Comparison of ENCODE assay signal across 15 cellular contexts in genomic region chr4:7632341-7632740, GRCh38.
"Had no signal": no experiment of that assay in that cellular context is flagged by ENCODE, and none has a peak within 500 bp of the region (broad histone marks: within the 10 kb centered on the region; RNA-seq: fewer than 3 reads in every experiment).

No MANE protein-coding gene starts in this region.

- ATAC-seq: stimulated activated memory B cell treated with anti-CD40 and anti-IgM and Interleukin-4, amounts not matched to agents 10 μg/mL and 1 μg/mL and 100 μg/mL, for 72 hours; WTC11 had no signal

- H3K27me3 ChIP-seq: brain microvascular endothelial cell, tibial nerve had no signal

- H3K9me3 Mint-ChIP-seq: activated naive CD4-positive, alpha-beta T cell treated with anti-CD3 and anti-CD28 coated beads, Interleukin-2, amount 50 U/mL, for 24 hours; central memory CD8-positive, alpha-beta T cell had no signal

- H3K9me3 ChIP-seq: sigmoid colon, suprapubic skin had no signal

- H3K4me3 Mint-ChIP-seq: activated naive CD4-positive, alpha-beta T cell treated with anti-CD3 and anti-CD28 coated beads, Interleukin-2, amount 50 U/mL, for 24 hours; central memory CD8-positive, alpha-beta T cell; memory B cell; stimulated activated memory B cell treated with anti-CD40 and anti-IgM and Interleukin-4, amounts not matched to agents 10 μg/mL and 1 μg/mL and 100 μg/mL, for 72 hours; WTC11 had no signal

- H3K36me3 Mint-ChIP-seq: activated naive CD4-positive, alpha-beta T cell treated with anti-CD3 and anti-CD28 coated beads, Interleukin-2, amount 50 U/mL, for 24 hours; stimulated activated memory B cell treated with anti-CD40 and anti-IgM and Interleukin-4, amounts not matched to agents 10 μg/mL and 1 μg/mL and 100 μg/mL, for 72 hours had no signal

- H3K4me1 Mint-ChIP-seq: memory B cell; stimulated activated memory B cell treated with anti-CD40 and anti-IgM and Interleukin-4, amounts not matched to agents 10 μg/mL and 1 μg/mL and 100 μg/mL, for 72 hours had no signal

- H3K4me3 ChIP-seq: sigmoid colon, smooth muscle cell, stomach, suprapubic skin, tibial nerve had no signal

- H3K27ac ChIP-seq: brain microvascular endothelial cell, sigmoid colon, stomach, suprapubic skin had no signal

- H3K27ac Mint-ChIP-seq: activated naive CD4-positive, alpha-beta T cell treated with anti-CD3 and anti-CD28 coated beads, Interleukin-2, amount 50 U/mL, for 24 hours; memory B cell; stimulated activated memory B cell treated with anti-CD40 and anti-IgM and Interleukin-4, amounts not matched to agents 10 μg/mL and 1 μg/mL and 100 μg/mL, for 72 hours; WTC11 had no signal

- DNase-seq: activated gamma-delta T cell treated with Interleukin-2 at 50 U/mL for 16 hours; activated T-cell treated with anti-CD3 and anti-CD28 coated beads, Interleukin-2, amount 50 U/mL, for 1 hour; brain microvascular endothelial cell; sigmoid colon; stimulated activated CD4-positive, alpha-beta T cell treated with anti-CD3 and anti-CD28 coated beads, Interleukin-15, amount 100 ng/mL, for 24 hours; stomach; T1000 had no signal

- H3K36me3 ChIP-seq: brain microvascular endothelial cell, sigmoid colon, stomach, suprapubic skin, tibial nerve had no signal
